ENCODE assay signal across 30 cellular contexts in the genomic region with DNA sequence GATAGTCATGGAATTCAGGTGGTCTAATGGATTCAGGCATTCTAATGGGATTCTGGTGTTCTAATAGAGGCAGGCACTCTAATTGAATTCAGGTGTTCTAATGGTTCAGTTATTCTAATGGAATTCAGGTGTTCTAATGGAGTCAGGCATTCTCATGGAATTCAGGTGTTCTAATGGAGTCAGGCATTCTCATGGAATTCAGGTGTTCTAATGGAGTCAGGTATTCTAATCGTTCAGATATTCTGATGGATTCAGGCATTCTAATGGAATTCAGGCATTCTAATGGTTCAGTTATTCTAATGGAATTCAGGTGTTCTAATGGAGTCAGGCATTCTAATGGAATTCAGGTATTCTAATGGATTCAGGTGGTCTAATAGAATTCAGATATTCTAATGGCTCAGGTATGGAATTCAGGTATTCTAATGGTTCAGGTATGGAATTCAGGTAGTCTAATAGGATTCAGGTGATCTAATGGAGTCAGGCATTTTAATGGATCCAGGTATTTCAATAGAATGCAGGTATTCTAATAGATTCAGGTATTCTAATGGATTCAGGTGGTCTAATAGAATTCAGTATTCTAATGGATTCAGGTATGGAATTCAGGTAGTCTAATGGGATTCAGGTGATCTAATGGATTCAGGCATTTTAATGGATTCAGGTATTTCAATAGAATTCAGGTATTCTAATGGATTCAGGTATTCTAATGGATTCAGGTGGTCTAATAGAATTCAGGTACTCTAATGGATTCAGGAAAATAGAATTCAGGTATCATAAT. TPM values are rescaled to one million over a fixed set of nuclear protein-coding genes. Genes with fewer than 3 reads are reported as not detected.
"Had no signal": no experiment of that assay in that cellular context is flagged by ENCODE, and none has a peak within 500 bp of the region (broad histone marks: within the 10 kb centered on the region; RNA-seq: fewer than 3 reads in every experiment).

No MANE protein-coding gene starts in this region.

- H3K4me1 ChIP-seq: heart left ventricle, neural progenitor cell, parathyroid adenoma, right lobe of liver, tibial nerve, upper lobe of left lung had no signal

- H3K27ac ChIP-seq: dorsolateral prefrontal cortex, gastroesophageal sphincter, heart left ventricle, hepatocyte, neural progenitor cell, parathyroid adenoma, right lobe of liver, thoracic aorta, tibial nerve, upper lobe of left lung had no signal

- H3K9me3 ChIP-seq: gastroesophageal sphincter, heart left ventricle, mucosa of descending colon, right lobe of liver, thoracic aorta, tibial nerve, upper lobe of left lung had no signal

- H3K9me3 Mint-ChIP-seq: immature natural killer cell; memory B cell; mesothelial cell of epicardium; naive B cell; nephron; neural progenitor cell; stimulated activated naive B cell treated with anti-CD40 and anti-IgM and Interleukin-4, amounts not matched to agents 10 μg/mL and 1 μg/mL and 100 μg/mL, for 72 hours; stimulated activated naive CD8-positive, alpha-beta T cell treated with anti-CD3 and anti-CD28 coated beads, Interleukin-15, Interleukin-2, amounts not matched to agents 100 ng/mL and 50 ng/mL, for 24 hours had no signal

- H3K36me3 ChIP-seq: gastroesophageal sphincter, heart left ventricle, neural progenitor cell, right lobe of liver, thoracic aorta, tibial nerve, upper lobe of left lung had no signal

- H3K9ac ChIP-seq: neural progenitor cell, parathyroid adenoma had no signal

- H3K27me3 ChIP-seq: neural progenitor cell, right lobe of liver, upper lobe of left lung had no signal

- H3K4me1 Mint-ChIP-seq: immature natural killer cell; memory B cell; mesothelial cell of epicardium; naive B cell; stimulated activated naive B cell treated with anti-CD40 and anti-IgM and Interleukin-4, amounts not matched to agents 10 μg/mL and 1 μg/mL and 100 μg/mL, for 72 hours had no signal

- H3K4me2 ChIP-seq: hepatocyte, neural progenitor cell had no signal

- DNase-seq: dorsolateral prefrontal cortex; effector CD4-positive, alpha-beta T cell; foreskin fibroblast; heart left ventricle; immature natural killer cell; islet precursor cell; kidney glomerular epithelial cell; left ventricle myocardium superior; mucosa of descending colon; naive B cell; right lobe of liver; small intestine; stimulated activated CD4-positive, alpha-beta T cell treated with anti-CD3 and anti-CD28 coated beads, Interleukin-15, amount 100 ng/mL, for 24 hours; stimulated activated CD4-positive, alpha-beta T cell treated with anti-CD3 and anti-CD28 coated beads, Interleukin-2, amount 100 ng/mL, for 48 hours; stimulated activated naive B cell treated with anti-CD40 and anti-IgM and Interleukin-4, amounts not matched to agents 10 μg/mL and 1 μg/mL and 100 μg/mL, for 72 hours; upper lobe of left lung had no signal

- H3K27ac Mint-ChIP-seq: immature natural killer cell; memory B cell; mesothelial cell of epicardium; nephron; neural progenitor cell; progenitor cell of endocrine pancreas; stimulated activated naive B cell treated with anti-CD40 and anti-IgM and Interleukin-4, amounts not matched to agents 10 μg/mL and 1 μg/mL and 100 μg/mL, for 72 hours; stimulated activated naive CD8-positive, alpha-beta T cell treated with anti-CD3 and anti-CD28 coated beads, Interleukin-15, Interleukin-2, amounts not matched to agents 100 ng/mL and 50 ng/mL, for 24 hours had no signal

- ATAC-seq: esophagus mucosa; gastroesophageal sphincter; heart left ventricle; left ventricle myocardium superior; mucosa of descending colon; right lobe of liver; stimulated activated naive B cell treated with anti-CD40 and anti-IgM and Interleukin-4, amounts not matched to agents 10 μg/mL and 1 μg/mL and 100 μg/mL, for 72 hours had no signal

- H3K4me3 ChIP-seq: dorsolateral prefrontal cortex, gastroesophageal sphincter, heart left ventricle, hepatocyte, lung, mucosa of descending colon, neural progenitor cell, right lobe of liver, thoracic aorta, tibial nerve, upper lobe of left lung had no signal

- H3K36me3 Mint-ChIP-seq: immature natural killer cell; memory B cell; mesothelial cell of epicardium; naive B cell; neural progenitor cell; stimulated activated naive B cell treated with anti-CD40 and anti-IgM and Interleukin-4, amounts not matched to agents 10 μg/mL and 1 μg/mL and 100 μg/mL, for 72 hours had no signal

- H3K4me3 Mint-ChIP-seq: immature natural killer cell; memory B cell; mesothelial cell of epicardium; naive B cell; nephron; neural progenitor cell; stimulated activated naive B cell treated with anti-CD40 and anti-IgM and Interleukin-4, amounts not matched to agents 10 μg/mL and 1 μg/mL and 100 μg/mL, for 72 hours; stimulated activated naive CD8-positive, alpha-beta T cell treated with anti-CD3 and anti-CD28 coated beads, Interleukin-15, Interleukin-2, amounts not matched to agents 100 ng/mL and 50 ng/mL, for 24 hours had no signal

RNA-seq across cellular contexts. Expression of a gene that starts 22.0 kb away (rescaled TPM):
- total RNA-seq: esophagus mucosa, osteoblast, right lobe of liver had no signal
